10 cellular contexts compared by ENCODE assay signal in genomic region chr1:8900684-8901083, GRCh38. TPM values are rescaled to one million over a fixed set of nuclear protein-coding genes. Genes with fewer than 3 reads are reported as not detected.
DNase-seq lines count a peak whose midpoint lies in the region; ATAC-seq and TF ChIP-seq lines count a peak whose summit lies in the region.
"Not testable (repeated sequence)": the region's sequence is repeated elsewhere in the genome, so short reads cannot be mapped to it uniquely, and the experiment has no call there.
"Had no signal": no experiment of that assay in that cellular context is flagged by ENCODE, and none has a peak within 500 bp of the region (broad histone marks: within the 10 kb centered on the region; RNA-seq: fewer than 3 reads in every experiment).

No MANE protein-coding gene starts in this region.

- H3K4me1 ChIP-seq in CD4-positive, CD25-positive, alpha-beta regulatory T cell (ENCODE audit: control insufficient read depth, insufficient read depth, low read length, poor library complexity, severe bottlenecking): peaks cover 15% of the 10 kb centered on the region

- peaks cover 11 to 33% (median 12%) of the 10 kb centered on the region in 4 donors for H3K4me1 Mint-ChIP-seq in CD4-positive, CD25-positive, alpha-beta regulatory T cell
- H3K4me1 Mint-ChIP-seq in T-helper 17 cell (peaks cover 15% of the 10 kb centered on the region), chondrocyte (ENCODE audit: low read depth) (peaks cover 30% of the 10 kb centered on the region)
- H3K4me1 Mint-ChIP-seq in activated CD8-positive, alpha-beta T cell treated with anti-CD3 and anti-CD28 coated beads, Interleukin-2, amount 10 ng/mL, durations not matched to agents 7 days and 5 days (ENCODE audit: low read depth): peaks cover 55% of the 10 kb centered on the region
- H3K4me1 Mint-ChIP-seq in activated naive CD4-positive, alpha-beta T cell treated with anti-CD3 and anti-CD28 coated beads, Interleukin-2, amount 50 U/mL, for 24 hours: peaks cover 41% of the 10 kb centered on the region
- peaks cover 38% of the 10 kb centered on the region for H3K4me1 Mint-ChIP-seq in stimulated activated effector memory CD8-positive, alpha-beta T cell treated with anti-CD3 and anti-CD28 coated beads, Interleukin-12 subunit alpha, Interleukin-12 subunit beta, amount 100 ng/mL, for 72 hours

- H3K27ac Mint-ChIP-seq in CD4-positive, CD25-positive, alpha-beta regulatory T cell: peak overlapping the region in 2 of 3 donors; percentile 36 to 93
- peak overlapping the region; percentile 99 for H3K27ac Mint-ChIP-seq in T-helper 17 cell
- H3K27ac Mint-ChIP-seq in activated CD8-positive, alpha-beta T cell treated with anti-CD3 and anti-CD28 coated beads, Interleukin-2, amount 10 ng/mL, durations not matched to agents 7 days and 5 days: peak overlapping the region; percentile 96
- peak overlapping the region; percentile 99 for H3K27ac Mint-ChIP-seq in activated naive CD4-positive, alpha-beta T cell treated with anti-CD3 and anti-CD28 coated beads, Interleukin-2, amount 50 U/mL, for 24 hours
- not testable (repeated sequence) for H3K27ac Mint-ChIP-seq in chondrocyte (ENCODE audit: unreplicated experiment)
- peak overlapping the region; percentile 98 for H3K27ac Mint-ChIP-seq in stimulated activated effector memory CD8-positive, alpha-beta T cell treated with anti-CD3 and anti-CD28 coated beads, Interleukin-12 subunit alpha, Interleukin-12 subunit beta, amount 100 ng/mL, for 72 hours

- not testable (repeated sequence) for H3K9me3 Mint-ChIP-seq in CD4-positive, CD25-positive, alpha-beta regulatory T cell; activated CD8-positive, alpha-beta T cell treated with anti-CD3 and anti-CD28 coated beads, Interleukin-2, amount 10 ng/mL, durations not matched to agents 7 days and 5 days (ENCODE audit: insufficient read depth); activated naive CD4-positive, alpha-beta T cell treated with anti-CD3 and anti-CD28 coated beads, Interleukin-2, amount 50 U/mL, for 24 hours; chondrocyte (ENCODE audit: low read depth); stimulated activated effector memory CD8-positive, alpha-beta T cell treated with anti-CD3 and anti-CD28 coated beads, Interleukin-12 subunit alpha, Interleukin-12 subunit beta, amount 100 ng/mL, for 72 hours

- H3K36me3 Mint-ChIP-seq in CD4-positive, CD25-positive, alpha-beta regulatory T cell; T-helper 17 cell (ENCODE audit: low read depth); activated naive CD4-positive, alpha-beta T cell treated with anti-CD3 and anti-CD28 coated beads, Interleukin-2, amount 50 U/mL, for 24 hours; chondrocyte (ENCODE audit: low read depth): not testable (repeated sequence)
- peaks cover 51% of the 10 kb centered on the region for H3K36me3 Mint-ChIP-seq in activated CD8-positive, alpha-beta T cell treated with anti-CD3 and anti-CD28 coated beads, Interleukin-2, amount 10 ng/mL, durations not matched to agents 7 days and 5 days (ENCODE audit: low read depth)
- peaks cover 11% of the 10 kb centered on the region for H3K36me3 Mint-ChIP-seq in stimulated activated effector memory CD8-positive, alpha-beta T cell treated with anti-CD3 and anti-CD28 coated beads, Interleukin-12 subunit alpha, Interleukin-12 subunit beta, amount 100 ng/mL, for 72 hours

- POLR2A ChIA-PET in activated CD8-positive, alpha-beta T cell treated with anti-CD3 and anti-CD28 coated beads, Interleukin-2, amount 10 ng/mL, durations not matched to agents 7 days and 5 days (lab: Charles Lee): interaction anchor here (7.6 kb wide), 1 partner anchor 22 kb away, joined by 66 read pairs; the partner anchor contains the start of gene ENO1

- TF ChIP-seq CTCF in chondrocyte (IDR thresholded peaks at IDR 0.05): not testable (repeated sequence)

- H3K36me3 ChIP-seq in CD4-positive, CD25-positive, alpha-beta regulatory T cell (ENCODE audit: control insufficient read depth, insufficient read depth, low read length): not testable (repeated sequence)

- H3K27ac ChIP-seq in CD4-positive, CD25-positive, alpha-beta regulatory T cell (ENCODE audit: insufficient read depth, low read length, poor library complexity, severe bottlenecking): not testable (repeated sequence)

- H3K27me3 ChIP-seq in CD4-positive, CD25-positive, alpha-beta regulatory T cell (ENCODE audit: control insufficient read depth, insufficient read depth, low read length): not testable (repeated sequence)

- H3K9me3 ChIP-seq in CD4-positive, CD25-positive, alpha-beta regulatory T cell (ENCODE audit: control insufficient read depth in 2 of 2, low read length in 2 of 2); T-helper 17 cell (ENCODE audit: control insufficient read depth, low read length, poor library complexity, severe bottlenecking): not testable (repeated sequence)

- not testable (repeated sequence) for DNase-seq in CD4-positive, CD25-positive, alpha-beta regulatory T cell; T-helper 17 cell; activated CD8-positive, alpha-beta T cell treated with anti-CD3 and anti-CD28 coated beads, Interleukin-2, amount 10 ng/mL, durations not matched to agents 7 days and 5 days; stimulated activated effector memory CD8-positive, alpha-beta T cell treated with anti-CD3 and anti-CD28 coated beads, Interleukin-12 subunit alpha, Interleukin-12 subunit beta, amount 100 ng/mL, for 72 hours (ENCODE audit: low spot score in 2 of 2)
- DNase-seq in MV-4-11 (lab: John Stamatoyannopoulos, UW) (peak; percentile 14), chondrocyte (ENCODE audit: low spot score) (peak; percentile 18)

- H3K27me3 Mint-ChIP-seq in CD4-positive, CD25-positive, alpha-beta regulatory T cell; T-helper 17 cell; activated CD8-positive, alpha-beta T cell treated with anti-CD3 and anti-CD28 coated beads, Interleukin-2, amount 10 ng/mL, durations not matched to agents 7 days and 5 days (ENCODE audit: low read depth); activated naive CD4-positive, alpha-beta T cell treated with anti-CD3 and anti-CD28 coated beads, Interleukin-2, amount 50 U/mL, for 24 hours; chondrocyte (ENCODE audit: low read depth): not testable (repeated sequence)

- ATAC-seq in CD4-positive, CD25-positive, alpha-beta regulatory T cell (ENCODE audit: low read depth in 2 of 2); T-helper 17 cell; activated CD8-positive, alpha-beta T cell treated with anti-CD3 and anti-CD28 coated beads, Interleukin-2, amount 10 ng/mL, durations not matched to agents 7 days and 5 days; stimulated activated effector memory CD8-positive, alpha-beta T cell treated with anti-CD3 and anti-CD28 coated beads, Interleukin-12 subunit alpha, Interleukin-12 subunit beta, amount 100 ng/mL, for 72 hours: not testable (repeated sequence)

- peak overlapping the region in 1 of 4 donors; percentile 50 for H3K4me3 Mint-ChIP-seq in CD4-positive, CD25-positive, alpha-beta regulatory T cell
- H3K4me3 Mint-ChIP-seq in T-helper 17 cell; activated CD8-positive, alpha-beta T cell treated with anti-CD3 and anti-CD28 coated beads, Interleukin-2, amount 10 ng/mL, durations not matched to agents 7 days and 5 days; activated naive CD4-positive, alpha-beta T cell treated with anti-CD3 and anti-CD28 coated beads, Interleukin-2, amount 50 U/mL, for 24 hours; chondrocyte (ENCODE audit: unreplicated experiment): not testable (repeated sequence)
- H3K4me3 Mint-ChIP-seq in stimulated activated effector memory CD8-positive, alpha-beta T cell treated with anti-CD3 and anti-CD28 coated beads, Interleukin-12 subunit alpha, Interleukin-12 subunit beta, amount 100 ng/mL, for 72 hours: peak overlapping the region; percentile 67

- H3K4me3 ChIP-seq in CD4-positive, CD25-positive, alpha-beta regulatory T cell (ENCODE audit: low read depth, low read length): not testable (repeated sequence)

- CTCF ChIA-PET in activated CD8-positive, alpha-beta T cell treated with anti-CD3 and anti-CD28 coated beads, Interleukin-2, amount 10 ng/mL, durations not matched to agents 7 days and 5 days (lab: Charles Lee): interaction anchor here (0.7 to 4.0 kb wide), 3 partner anchors 15 to 104 kb away, joined by 3 to 25 read pairs (median 4); no protein-coding TSS in a partner anchor

RNA-seq across cellular contexts. Expression of gene ENO1, which starts 22.2 kb away (rescaled TPM):
- 353 TPM for total RNA-seq in CD4-positive, CD25-positive, alpha-beta regulatory T cell
- polyA plus RNA-seq in CD4-positive, CD25-positive, alpha-beta regulatory T cell: 1,000 to 10,000 TPM in 3 of 4 donors, 100 to 1,000 TPM in 1; 913 to 1,094 (median 1,059) TPM
- total RNA-seq in T-helper 17 cell (100 to 1,000 TPM; 322 to 380 TPM), chondrocyte (955 to 1,165 TPM (median 1,154 TPM) in 3 replicates)
- 1,000 to 10,000 TPM; 3,150 to 3,216 TPM for total RNA-seq in activated CD8-positive, alpha-beta T cell treated with anti-CD3 and anti-CD28 coated beads, Interleukin-2, amount 10 ng/mL, durations not matched to agents 7 days and 5 days

RNA-seq across cellular contexts. Expression of gene CA6, which starts 45.0 kb away (rescaled TPM):
- not detected for total RNA-seq in CD4-positive, CD25-positive, alpha-beta regulatory T cell
- under 1 TPM in 2 of 4 donors, not detected in 2; 0.41 to 0.61 TPM for polyA plus RNA-seq in CD4-positive, CD25-positive, alpha-beta regulatory T cell
- total RNA-seq in T-helper 17 cell (1 to 10 TPM in 1 of 2 donors, not detected in 1; 1.6 TPM), chondrocyte (not detected in 3 replicates)
- 1 to 10 TPM; 6.3 to 6.4 TPM for total RNA-seq in activated CD8-positive, alpha-beta T cell treated with anti-CD3 and anti-CD28 coated beads, Interleukin-2, amount 10 ng/mL, durations not matched to agents 7 days and 5 days
- total RNA-seq: A673, HT-29, PC-9 had no signal
